In the genomic region with DNA sequence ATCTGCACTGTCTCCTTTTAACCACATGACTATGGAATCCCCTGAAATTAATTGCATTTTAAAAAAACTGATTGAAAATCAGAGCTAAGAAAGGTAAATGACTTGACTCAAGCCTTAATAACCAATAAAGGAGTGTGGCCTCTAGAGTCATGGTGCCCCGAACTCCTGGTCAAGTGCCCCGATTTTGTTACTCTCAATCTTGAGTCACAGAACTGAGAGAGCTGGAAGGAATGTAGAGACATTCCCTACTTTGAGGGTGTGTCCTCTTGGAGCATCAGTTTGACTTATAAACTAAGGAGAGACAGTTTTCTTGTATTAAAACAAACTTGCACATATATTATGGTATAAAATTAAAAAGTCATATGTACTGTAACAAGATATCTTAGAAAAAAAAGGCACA, we compare ENCODE assay signal across 9 cellular contexts. TPM values are rescaled to one million over a fixed set of nuclear protein-coding genes. Genes with fewer than 3 reads are reported as not detected.
DNase-seq lines count a peak whose midpoint lies in the region; ATAC-seq and TF ChIP-seq lines count a peak whose summit lies in the region.
"Had no signal": no experiment of that assay in that cellular context is flagged by ENCODE, and none has a peak within 500 bp of the region (broad histone marks: within the 10 kb centered on the region; RNA-seq: fewer than 3 reads in every experiment).

No MANE protein-coding gene starts in this region.

- H3K27me3 Mint-ChIP-seq in nephron progenitor cell (ENCODE audit: low read depth, poor library complexity): peaks cover 8% of the 10 kb centered on the region

- in situ Hi-C loops in GM13977 (cut with MboI; ENCODE audit: low pct_unique_long_range_greater_than_20kb, low sequenced_read_pairs, unreplicated experiment): no loop called here

- H3K79me2 ChIP-seq in DND-41 (ENCODE audit: insufficient read depth, low read length): peaks cover 75% of the 10 kb centered on the region

- peaks cover 45% of the 10 kb centered on the region for H3K4me1 Mint-ChIP-seq in nephron progenitor cell

- no peak for DNase-seq in DND-41
- peak; percentile 24 for DNase-seq in astrocyte of the hippocampus (ENCODE audit: low read depth, low spot score)
- no peak for DNase-seq in nephron progenitor cell
- DNase-seq in GM13977 (ENCODE audit: low spot score): no peak
- no peak for DNase-seq in DMS153 treated with DMSO at 0.1 percent for 48 hours (lab: John Stamatoyannopoulos, UW; ENCODE audit: unreplicated experiment)

- ATAC-seq in DND-41 (ENCODE audit: insufficient read depth, low read depth): no peak
- ATAC-seq in HG02970 (IDR thresholded peaks at IDR 0.05; ENCODE audit: low FRiP score, unreplicated experiment): no peak
- no peak for ATAC-seq in HG03469 (IDR thresholded peaks at IDR 0.05; ENCODE audit: unreplicated experiment)

- TF ChIP-seq CTCF in DND-41 (IDR thresholded peaks at IDR 0.05; ENCODE audit: borderline replicate concordance, extremely low read depth, low read length, poor library complexity, severe bottlenecking) (no peak), nephron progenitor cell (IDR thresholded peaks at IDR 0.05) (no peak), GM13977 (IDR thresholded peaks at IDR 0.05; ENCODE audit: extremely low read depth, insufficient read depth, missing control alignments) (no peak)

- no peaks in the 10 kb centered on the region for H3K9me3 ChIP-seq in DND-41 (ENCODE audit: insufficient read depth, low read length, severe bottlenecking)
- no peaks in the 10 kb centered on the region for H3K9me3 ChIP-seq in HUES64 (ENCODE audit: insufficient read depth, low read depth, low read length)
- H3K9me3 ChIP-seq: SJSA1 had no signal

- H3K27me3 ChIP-seq in DND-41 (ENCODE audit: insufficient read depth, low read length, poor library complexity) (peaks cover 2% of the 10 kb centered on the region), HUES64 (ENCODE audit: insufficient read depth, low read length) (peaks cover 3% of the 10 kb centered on the region; the same call in 1 of the 2 replicates)
- H3K27me3 ChIP-seq: SJSA1 had no signal

- 40% methylated on average over 2 of the region's 2 CpGs for WGBS in HUES64

- H3K9ac ChIP-seq in DND-41 (ENCODE audit: low read depth, low read length): peak overlapping the region; percentile 98
- no peak overlapping the region for H3K9ac ChIP-seq in HUES64 (ENCODE audit: low read depth, low read length)

- H3K4me1 ChIP-seq in DND-41 (ENCODE audit: insufficient read depth, low read length): peaks cover 35% of the 10 kb centered on the region
- peaks cover 36% of the 10 kb centered on the region for H3K4me1 ChIP-seq in HUES64 (ENCODE audit: insufficient read depth, low read length)

- H3K4me3 ChIP-seq in DND-41 (ENCODE audit: low read depth in 1 of 2, low read length in 2 of 2): peak overlapping the region in 1 of 2 experiments; percentile 100; a peak in 2 of 4 replicates
- peak overlapping the region; percentile 100 for H3K4me3 ChIP-seq in HUES64 (ENCODE audit: low read length)
- H3K4me3 ChIP-seq: SJSA1 had no signal

- H2AFZ ChIP-seq in DND-41 (ENCODE audit: low read depth, low read length): no peak overlapping the region

- H3K36me3 ChIP-seq in DND-41 (ENCODE audit: insufficient read depth, low read length) (peaks cover 23% of the 10 kb centered on the region), HUES64 (ENCODE audit: insufficient read depth, low read length) (peaks cover 15% of the 10 kb centered on the region)

- H4K20me1 ChIP-seq in DND-41 (ENCODE audit: insufficient read depth, low read length): peaks cover 69% of the 10 kb centered on the region

- H3K4me2 ChIP-seq in DND-41 (ENCODE audit: insufficient read depth, low read length): peak overlapping the region; percentile 80

- H3K4me3 Mint-ChIP-seq in nephron progenitor cell: peak overlapping the region; percentile 98

- no peak overlapping the region; the same call in 1 of the 2 replicates for H3K27ac ChIP-seq in DND-41 (ENCODE audit: low read length)
- no peak overlapping the region for H3K27ac ChIP-seq in HUES64 (ENCODE audit: low read depth, low read length)
- H3K27ac ChIP-seq: SJSA1 had no signal

- no peaks in the 10 kb centered on the region for H3K36me3 Mint-ChIP-seq in nephron progenitor cell (ENCODE audit: low read depth)

- H3K9me3 Mint-ChIP-seq in nephron progenitor cell: peaks cover 7% of the 10 kb centered on the region

- no peak overlapping the region for H3K27ac Mint-ChIP-seq in nephron progenitor cell

RNA-seq across cellular contexts. Expression of gene WDR43, which starts 2.4 kb away (rescaled TPM):
- polyA plus RNA-seq in HUES64 (2013, experiment 1 of 2): 71.0 TPM
- 60.7 TPM for polyA plus RNA-seq in HUES64 (2013, experiment 2 of 2)

RNA-seq across cellular contexts. Expression of gene TRMT61B, which starts 26.8 kb away (rescaled TPM):
- 25.0 TPM for polyA plus RNA-seq in HUES64 (2013, experiment 1 of 2)
- 31.8 TPM for polyA plus RNA-seq in HUES64 (2013, experiment 2 of 2)
